Comparison of ENCODE assay signal across 14 cellular contexts in genomic region chrX:129823523-129823922, GRCh38. TPM values are rescaled to one million over a fixed set of nuclear protein-coding genes. Genes with fewer than 3 reads are reported as not detected.
A peak's percentile ranks its signal among the peaks of the same experiment; 100 is the strongest.
DNase-seq lines count a peak whose midpoint lies in the region; ATAC-seq and TF ChIP-seq lines count a peak whose summit lies in the region.
"Had no signal": no experiment of that assay in that cellular context is flagged by ENCODE, and none has a peak within 500 bp of the region (broad histone marks: within the 10 kb centered on the region; RNA-seq: fewer than 3 reads in every experiment).

No MANE protein-coding gene starts in this region.

- intact Hi-C loops in CD4-positive, alpha-beta T cell (cut with DNase I, micrococcal nuclease) = loop anchor here (1.0 to 5.0 kb wide), 6 partner anchors 41 to 216 kb away; no protein-coding TSS in a partner anchor
- intact Hi-C loops in PC-9 (cut with micrococcal nuclease; ENCODE audit: unreplicated experiment) = loop anchor here (1.0 to 10.0 kb wide), 5 partner anchors 64 to 237 kb away; no protein-coding TSS in a partner anchor

- peak; percentile 39 for TF ChIP-seq CTCF in CD4-positive, alpha-beta T cell (IDR thresholded peaks at IDR 0.05)
- peak; percentile 27; the same call in 1 of the 2 replicates for TF ChIP-seq CTCF in PC-9 (conservative IDR thresholded peaks at IDR 0.05)

- H3K4me3 ChIP-seq in PC-9 = no peak overlapping the region
- H3K4me3 ChIP-seq in adipocyte (ENCODE audit: low read length) = no peak overlapping the region
- H3K4me3 ChIP-seq: psoas muscle, thyroid gland had no signal

- DNase-seq in activated CD4-positive, alpha-beta T cell treated with anti-CD3 and anti-CD28 coated beads, Interleukin-2, amount 10 ng/mL, durations not matched to agents 7 days and 5 days = peak; percentile 8
- no peak for DNase-seq in activated CD4-positive, alpha-beta T cell treated with anti-CD3 and anti-CD28 coated beads for 1 hour
- DNase-seq in CD4-positive, alpha-beta T cell = no peak
- DNase-seq in PC-9 (no peak), adipocyte (ENCODE audit: low read depth) (no peak), SK-N-DZ (ENCODE audit: low spot score) (no peak)
- DNase-seq: NCI-H1930, psoas muscle had no signal

- H3K9ac ChIP-seq in adipocyte (ENCODE audit: low read length) = peak overlapping the region; percentile 59

- H2AFZ ChIP-seq in PC-9 = no peak overlapping the region

- H3K4me1 ChIP-seq in PC-9 (replicated peaks; ENCODE audit: insufficient read depth) (no peaks in the 10 kb centered on the region), adipocyte (ENCODE audit: control insufficient read depth, insufficient read depth, low read length) (peaks cover 9% of the 10 kb centered on the region)
- H3K4me1 ChIP-seq: psoas muscle, thyroid gland had no signal

- BruUV-seq in PC-9 (replicated peaks; lab: Mats Ljungman, UMichigan) = no TSS peak

- H3K27ac ChIP-seq in CD4-positive, alpha-beta T cell (ENCODE audit: low read depth, low read length) = no peak overlapping the region
- H3K27ac ChIP-seq in PC-9 = no peak overlapping the region
- H3K27ac ChIP-seq: psoas muscle, thyroid gland had no signal

- H3K9me2 ChIP-seq in PC-9 (ENCODE audit: insufficient read depth) = no peaks in the 10 kb centered on the region

- no peaks in the 10 kb centered on the region for H3K9me3 Mint-ChIP-seq in activated CD4-positive, alpha-beta T cell treated with anti-CD3 and anti-CD28 coated beads, Interleukin-2, amount 10 ng/mL, durations not matched to agents 7 days and 5 days
- H3K9me3 Mint-ChIP-seq in CD4-positive, alpha-beta T cell = no peaks in the 10 kb centered on the region
- H3K9me3 Mint-ChIP-seq: central memory CD8-positive, alpha-beta T cell had no signal

- no peaks in the 10 kb centered on the region for H3K79me2 ChIP-seq in PC-9 (ENCODE audit: low read depth)

- H3F3A ChIP-seq in PC-9 (ENCODE audit: insufficient read depth, low read depth) = peaks cover 4% of the 10 kb centered on the region; the same call in 1 of the 2 replicates

- H3K4me3 Mint-ChIP-seq in activated CD4-positive, alpha-beta T cell treated with anti-CD3 and anti-CD28 coated beads, Interleukin-2, amount 10 ng/mL, durations not matched to agents 7 days and 5 days = peak overlapping the region; percentile 51
- H3K4me3 Mint-ChIP-seq in CD4-positive, alpha-beta T cell = no peak overlapping the region
- H3K4me3 Mint-ChIP-seq: central memory CD8-positive, alpha-beta T cell had no signal

- H3K4me1 Mint-ChIP-seq in activated CD4-positive, alpha-beta T cell treated with anti-CD3 and anti-CD28 coated beads, Interleukin-2, amount 10 ng/mL, durations not matched to agents 7 days and 5 days = peaks cover 19% of the 10 kb centered on the region
- H3K4me1 Mint-ChIP-seq in CD4-positive, alpha-beta T cell (ENCODE audit: low read depth) = peaks cover 18% of the 10 kb centered on the region
- H3K4me1 Mint-ChIP-seq: central memory CD8-positive, alpha-beta T cell had no signal

- peaks cover 8% of the 10 kb centered on the region for H3K36me3 Mint-ChIP-seq in activated CD4-positive, alpha-beta T cell treated with anti-CD3 and anti-CD28 coated beads, Interleukin-2, amount 10 ng/mL, durations not matched to agents 7 days and 5 days (ENCODE audit: low read depth)
- H3K36me3 Mint-ChIP-seq in CD4-positive, alpha-beta T cell (ENCODE audit: low read depth) = no peaks in the 10 kb centered on the region

- H3K27me3 ChIP-seq in CD4-positive, alpha-beta T cell (ENCODE audit: control insufficient read depth, insufficient read depth, low read length) = no peaks in the 10 kb centered on the region
- no peaks in the 10 kb centered on the region for H3K27me3 ChIP-seq in PC-9 (ENCODE audit: insufficient read depth, low read depth)
- no peaks in the 10 kb centered on the region for H3K27me3 ChIP-seq in adipocyte (replicated peaks; ENCODE audit: control insufficient read depth, insufficient read depth, low read length)
- H3K27me3 ChIP-seq: thyroid gland had no signal

- H3K27me3 Mint-ChIP-seq in activated CD4-positive, alpha-beta T cell treated with anti-CD3 and anti-CD28 coated beads, Interleukin-2, amount 10 ng/mL, durations not matched to agents 7 days and 5 days = no peaks in the 10 kb centered on the region
- no peaks in the 10 kb centered on the region for H3K27me3 Mint-ChIP-seq in CD4-positive, alpha-beta T cell
- H3K27me3 Mint-ChIP-seq: central memory CD8-positive, alpha-beta T cell had no signal

- H3K9me3 ChIP-seq in CD4-positive, alpha-beta T cell (ENCODE audit: control insufficient read depth, low read length) = no peaks in the 10 kb centered on the region
- H3K9me3 ChIP-seq in PC-9 (ENCODE audit: insufficient read depth, low read depth) = no peaks in the 10 kb centered on the region
- H3K9me3 ChIP-seq in adipocyte (ENCODE audit: control insufficient read depth, low read length) = no peaks in the 10 kb centered on the region
- H3K9me3 ChIP-seq: psoas muscle, thyroid gland had no signal

- no peak for ATAC-seq in CD4-positive, alpha-beta T cell (ENCODE audit: poor library complexity)
- no peak for ATAC-seq in GM18861 (IDR thresholded peaks at IDR 0.05; ENCODE audit: unreplicated experiment)
- ATAC-seq in HG03342 (IDR thresholded peaks at IDR 0.05; ENCODE audit: unreplicated experiment) = no peak

- peaks cover 32% of the 10 kb centered on the region; the same call in 1 of the 2 replicates for H3K36me3 ChIP-seq in PC-9 (ENCODE audit: low read depth)
- H3K36me3 ChIP-seq in adipocyte (ENCODE audit: control insufficient read depth, insufficient read depth, low read length, severe bottlenecking) = peaks cover 20% of the 10 kb centered on the region
- H3K36me3 ChIP-seq: thyroid gland had no signal

- H3K4me2 ChIP-seq in PC-9 = no peak overlapping the region

- POLR2A ChIA-PET in activated CD4-positive, alpha-beta T cell treated with anti-CD3 and anti-CD28 coated beads, Interleukin-2, amount 10 ng/mL, durations not matched to agents 7 days and 5 days (lab: Charles Lee) = no interaction called here
- POLR2A ChIA-PET in CD4-positive, alpha-beta T cell (lab: Charles Lee) = interaction anchor here (1.0 to 2.0 kb wide), 5 partner anchors 36 to 168 kb away, joined by 3 to 5 read pairs (median 3); no protein-coding TSS in a partner anchor
- POLR2A ChIA-PET in PC-9 (lab: Charles Lee; ENCODE audit: unreplicated experiment) = interaction anchor here (0.7 kb wide), 1 partner anchor 231 kb away, joined by 4 read pairs; no protein-coding TSS in a partner anchor

- CTCF ChIA-PET in activated CD4-positive, alpha-beta T cell treated with anti-CD3 and anti-CD28 coated beads, Interleukin-2, amount 10 ng/mL, durations not matched to agents 7 days and 5 days (lab: Charles Lee) = interaction anchor here (0.7 to 1.5 kb wide), 7 partner anchors 10 to 219 kb away, joined by 3 to 5 read pairs (median 4); partner anchors contain the start of genes APLN and ZDHHC9
- CTCF ChIA-PET in CD4-positive, alpha-beta T cell (lab: Charles Lee) = interaction anchor here (0.6 to 3.3 kb wide), 12 partner anchors 8 to 220 kb away, joined by 3 to 11 read pairs (median 4); partner anchors contain the start of gene ZDHHC9
- CTCF ChIA-PET in PC-9 (lab: Charles Lee) = interaction anchor here (0.6 to 1.2 kb wide), 3 partner anchors 63 to 378 kb away, joined by 3 to 13 read pairs (median 3); no protein-coding TSS in a partner anchor

- peaks cover 14% of the 10 kb centered on the region; the same call in 1 of the 2 replicates for H4K20me1 ChIP-seq in PC-9 (ENCODE audit: insufficient read depth)

- H3K27ac Mint-ChIP-seq in activated CD4-positive, alpha-beta T cell treated with anti-CD3 and anti-CD28 coated beads, Interleukin-2, amount 10 ng/mL, durations not matched to agents 7 days and 5 days = peak overlapping the region; percentile 86
- H3K27ac Mint-ChIP-seq in CD4-positive, alpha-beta T cell = no peak overlapping the region

RNA-seq across cellular contexts. Expression of gene ZDHHC9, which starts 20.2 kb away (rescaled TPM):
- 1 to 10 TPM; 4.1 to 4.2 TPM for total RNA-seq in activated CD4-positive, alpha-beta T cell treated with anti-CD3 and anti-CD28 coated beads, Interleukin-2, amount 10 ng/mL, durations not matched to agents 7 days and 5 days
- total RNA-seq in CD4-positive, alpha-beta T cell = 1 to 10 TPM; 3.0 to 4.1 TPM
- total RNA-seq in PC-9 (2021) = 84.2 and 108 TPM in 2 replicates
- 20.2 and 23.2 TPM in 2 replicates for polyA plus RNA-seq in SK-N-DZ (2014; cell fraction: cytosol; rRNA removed)
- 12.0 and 16.5 TPM in 2 replicates for polyA plus RNA-seq in SK-N-DZ (2014; cell fraction: nucleus; rRNA removed)

RNA-seq across cellular contexts. Expression of gene SASH3, which starts 43.8 kb away (rescaled TPM):
- 100 to 1,000 TPM; 254 to 264 TPM for total RNA-seq in activated CD4-positive, alpha-beta T cell treated with anti-CD3 and anti-CD28 coated beads, Interleukin-2, amount 10 ng/mL, durations not matched to agents 7 days and 5 days
- total RNA-seq in CD4-positive, alpha-beta T cell = 10 to 100 TPM; 69.0 to 70.8 TPM
- total RNA-seq in PC-9 (2021) = not detected in 2 replicates
- not detected in 2 replicates for polyA plus RNA-seq in SK-N-DZ (2014; cell fraction: cytosol; rRNA removed)
- not detected in 2 replicates for polyA plus RNA-seq in SK-N-DZ (2014; cell fraction: nucleus; rRNA removed)
- total RNA-seq: A673, Calu3 had no signal

Comparison
In these comparisons a context has a peak if more than half of its experiments do, and no peak if none do; other contexts are left out.
1. RNA of gene ZDHHC9, which starts 20.2 kb away (total RNA-seq): 84.2 to 108 TPM in PC-9; 4.1 to 4.2 TPM in activated CD4-positive, alpha-beta T cell treated with anti-CD3 and anti-CD28 coated beads, Interleukin-2, amount 10 ng/mL, durations not matched to agents 7 days and 5 days and 3.0 to 4.1 TPM in CD4-positive, alpha-beta T cell; every median in the first group is over 10 times any median in the second.
2. RNA of gene SASH3, which starts 43.8 kb away (total RNA-seq): 254 to 264 TPM in activated CD4-positive, alpha-beta T cell treated with anti-CD3 and anti-CD28 coated beads, Interleukin-2, amount 10 ng/mL, durations not matched to agents 7 days and 5 days and 69.0 to 70.8 TPM in CD4-positive, alpha-beta T cell; not detected in PC-9; every median in the first group is over 10 times any median in the second.